In the genomic region with DNA sequence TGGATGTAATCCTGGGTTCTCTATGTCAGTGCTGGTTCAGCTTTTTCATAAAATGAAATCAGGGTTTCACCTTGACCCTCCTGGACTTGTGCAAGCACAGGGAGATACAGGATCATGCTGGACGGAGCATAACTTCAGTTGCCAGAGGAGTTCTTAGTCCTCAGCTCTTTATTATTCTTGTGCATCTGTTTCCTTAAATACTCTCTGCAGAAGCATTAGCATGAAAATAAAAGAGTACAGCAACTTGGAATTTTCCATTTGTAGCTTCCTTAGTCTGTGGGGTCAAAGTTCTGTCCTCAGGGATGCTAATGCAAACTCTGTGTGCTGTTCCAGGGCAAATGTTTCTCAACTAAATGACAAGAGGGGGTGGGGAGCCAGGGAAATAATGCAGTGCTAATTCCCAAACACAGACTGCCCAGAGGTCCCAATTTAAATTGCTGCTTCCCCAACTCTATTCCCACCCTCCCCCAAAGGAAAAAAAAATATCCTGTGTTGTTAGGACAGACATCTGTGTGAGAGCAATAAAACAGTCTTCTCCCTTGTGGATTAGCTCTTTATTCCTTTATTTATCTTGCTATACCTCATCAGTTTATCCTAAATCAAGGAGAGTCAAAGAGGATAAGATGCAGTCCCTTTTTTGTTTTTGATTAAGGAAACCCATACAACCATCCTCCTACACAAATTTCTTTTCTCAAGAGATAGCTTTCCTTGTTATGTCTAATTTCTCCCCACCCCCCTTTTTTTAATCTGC, we compare ENCODE assay signal across 1 cellular context.
TF ChIP-seq lines count a peak whose summit lies in the region.

No MANE protein-coding gene starts in this region.

TF ChIP-seq in liver, 16 proteins besides CTCF, POLR2A, EP300 and RAD21 (continued from another document):
- TF ChIP-seq, protein P1, sequence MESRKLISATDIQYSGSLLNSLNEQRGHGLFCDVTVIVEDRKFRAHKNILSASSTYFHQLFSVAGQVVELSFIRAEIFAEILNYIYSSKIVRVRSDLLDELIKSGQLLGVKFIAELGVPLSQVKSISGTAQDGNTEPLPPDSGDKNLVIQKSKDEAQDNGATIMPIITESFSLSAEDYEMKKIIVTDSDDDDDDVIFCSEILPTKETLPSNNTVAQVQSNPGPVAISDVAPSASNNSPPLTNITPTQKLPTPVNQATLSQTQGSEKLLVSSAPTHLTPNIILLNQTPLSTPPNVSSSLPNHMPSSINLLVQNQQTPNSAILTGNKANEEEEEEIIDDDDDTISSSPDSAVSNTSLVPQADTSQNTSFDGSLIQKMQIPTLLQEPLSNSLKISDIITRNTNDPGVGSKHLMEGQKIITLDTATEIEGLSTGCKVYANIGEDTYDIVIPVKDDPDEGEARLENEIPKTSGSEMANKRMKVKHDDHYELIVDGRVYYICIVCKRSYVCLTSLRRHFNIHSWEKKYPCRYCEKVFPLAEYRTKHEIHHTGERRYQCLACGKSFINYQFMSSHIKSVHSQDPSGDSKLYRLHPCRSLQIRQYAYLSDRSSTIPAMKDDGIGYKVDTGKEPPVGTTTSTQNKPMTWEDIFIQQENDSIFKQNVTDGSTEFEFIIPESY (IDR thresholded peaks at IDR 0.05), result peak; percentile 28
- peak; percentile 43 for TF ChIP-seq YY1 (IDR thresholded peaks at IDR 0.05)
- TF ChIP-seq GABPA (IDR thresholded peaks at IDR 0.05 in 1 of 2, conservative IDR thresholded peaks at IDR 0.05 in 1 of 2), result no peak
- TF ChIP-seq HNF4A (conservative IDR thresholded peaks at IDR 0.05), result peak; percentile 96 to 97
- TF ChIP-seq HNF4G (IDR thresholded peaks at IDR 0.05), result peak; percentile 92
- TF ChIP-seq SP1 (IDR thresholded peaks at IDR 0.05), result peak; percentile 97
- TF ChIP-seq, protein P2, sequence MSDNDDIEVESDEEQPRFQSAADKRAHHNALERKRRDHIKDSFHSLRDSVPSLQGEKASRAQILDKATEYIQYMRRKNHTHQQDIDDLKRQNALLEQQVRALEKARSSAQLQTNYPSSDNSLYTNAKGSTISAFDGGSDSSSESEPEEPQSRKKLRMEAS (IDR thresholded peaks at IDR 0.05), result peak; percentile 27
- peak in 1 of 2 donors; percentile 63 for TF ChIP-seq EGR1 (IDR thresholded peaks at IDR 0.05; ENCODE audit: low read depth in 2 of 2)
